7 cellular contexts compared by ENCODE assay signal in the genomic region with DNA sequence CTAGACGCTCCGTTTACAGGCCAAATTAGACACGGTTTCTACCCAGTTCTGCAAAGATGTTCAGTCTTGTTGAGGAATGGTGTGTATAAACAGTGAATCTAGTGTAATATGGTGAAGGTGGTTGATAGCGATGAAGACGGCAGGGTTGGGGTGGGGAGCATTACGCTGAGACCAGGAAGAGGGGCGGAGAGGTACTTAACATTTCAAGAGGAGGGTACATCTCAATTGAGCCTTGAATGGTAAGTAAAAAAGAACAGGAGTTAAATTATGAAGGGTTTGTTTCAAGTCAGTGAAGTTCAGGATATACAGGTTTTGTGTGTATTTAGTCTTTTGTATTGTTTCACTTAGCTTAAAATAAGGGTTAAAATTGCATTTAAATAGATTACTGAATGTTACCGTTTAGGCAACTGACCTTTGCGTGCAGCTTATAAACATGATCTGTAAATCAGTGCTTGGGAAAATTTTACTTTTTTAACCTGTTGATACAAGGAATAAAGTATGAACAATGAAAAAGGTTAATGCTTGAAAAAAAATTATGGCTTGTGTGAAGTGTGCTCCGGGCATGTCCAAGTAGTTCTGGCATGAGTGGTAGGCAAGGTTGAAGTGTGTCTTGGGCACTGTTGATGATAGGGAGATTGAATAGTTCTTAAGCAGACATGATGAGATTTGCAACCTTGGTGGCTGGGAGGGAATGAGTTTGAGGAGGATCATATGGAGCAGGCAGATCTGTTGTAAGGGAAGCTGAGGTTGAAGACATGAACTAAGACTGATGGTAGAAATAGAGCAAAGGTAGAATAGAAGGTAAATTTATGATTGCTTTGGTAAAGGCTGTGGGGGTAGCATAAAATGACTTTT. TPM values are rescaled to one million over a fixed set of nuclear protein-coding genes. Genes with fewer than 3 reads are reported as not detected.
DNase-seq lines count a peak whose midpoint lies in the region; TF ChIP-seq lines count a peak whose summit lies in the region.

No MANE protein-coding gene starts in this region.

- H3K9me3 ChIP-seq in esophagus squamous epithelium (no peaks in the 10 kb centered on the region), skeletal muscle tissue (ENCODE audit: control insufficient read depth in 3 of 3, low read length in 3 of 3) (no peaks in the 10 kb centered on the region)

- WGBS in esophagus squamous epithelium, 2 donors = 2 to 3% methylated on average over 10 of the region's 10 CpGs

- intact Hi-C loops in esophagus squamous epithelium (cut with DNase I) = no loop called here

- H3K36me3 ChIP-seq in esophagus squamous epithelium (peaks cover 29 to 72% (median 50%) of the 10 kb centered on the region in 3 donors), skeletal muscle tissue (ENCODE audit: control insufficient read depth in 3 of 3, insufficient read depth in 3 of 3, low read length in 3 of 3) (peaks cover 54 to 62% (median 59%) of the 10 kb centered on the region in 3 donors)

- H3K27ac ChIP-seq in esophagus squamous epithelium = peak overlapping the region; percentile 90 to 96 (median 92)
- peak overlapping the region; percentile 86 for H3K27ac ChIP-seq in skeletal muscle tissue (ENCODE audit: low read depth, low read length)

- no peaks in the 10 kb centered on the region for H3K27me3 ChIP-seq in esophagus squamous epithelium
- no peaks in the 10 kb centered on the region for H3K27me3 ChIP-seq in skeletal muscle tissue (ENCODE audit: control insufficient read depth in 3 of 3, insufficient read depth in 3 of 3, low read length in 3 of 3)

- DNase-seq in HCEC 1CT (peak; percentile 29), OCI-M1 (lab: John Stamatoyannopoulos, UW) (peak; percentile 53), esophagus squamous epithelium (lab: John Stamatoyannopoulos, UW) (no peak), DMS79 treated with DMSO at 0.1 percent for 48 hours (lab: John Stamatoyannopoulos, UW) (no peak), SW 1271 (lab: John Stamatoyannopoulos, UW) (no peak), dedifferentiated amniotic fluid mesenchymal stem cell (ENCODE audit: extremely low spot score) (no peak)

- TF ChIP-seq POLR2A in esophagus squamous epithelium (IDR thresholded peaks at IDR 0.05) = no peak

- peak overlapping the region; percentile 91 to 95 (median 94) for H3K9ac ChIP-seq in skeletal muscle tissue (ENCODE audit: low read depth in 1 of 3, low read length in 3 of 3)

- H3K4me3 ChIP-seq in esophagus squamous epithelium = peak overlapping the region; percentile 75 to 94 (median 87)
- peak overlapping the region; percentile 87 to 100 (median 87) for H3K4me3 ChIP-seq in skeletal muscle tissue (ENCODE audit: low read length in 3 of 3)

- peaks cover 22 to 50% (median 32%) of the 10 kb centered on the region in 3 donors for H3K4me1 ChIP-seq in esophagus squamous epithelium
- H3K4me1 ChIP-seq in skeletal muscle tissue (ENCODE audit: control insufficient read depth in 3 of 3, insufficient read depth in 3 of 3, low read length in 3 of 3) = peaks cover 26 to 36% (median 32%) of the 10 kb centered on the region in 3 donors

- TF ChIP-seq CTCF in esophagus squamous epithelium (IDR thresholded peaks at IDR 0.05) = no peak

RNA-seq across cellular contexts. Expression of a gene that starts 0.8 kb away (rescaled TPM):
- 10 to 100 TPM; 14.7 to 34.3 (median 25.9) TPM for total RNA-seq in esophagus squamous epithelium
- 21.9 TPM for total RNA-seq in skeletal muscle tissue

RNA-seq across cellular contexts. Expression of a gene that starts 1.0 kb away (rescaled TPM):
- 10 to 100 TPM; 50.5 to 73.5 (median 71.8) TPM for total RNA-seq in esophagus squamous epithelium
- 54.3 TPM for total RNA-seq in skeletal muscle tissue

RNA-seq across cellular contexts. Expression of a gene that starts 7.6 kb away (rescaled TPM):
- total RNA-seq in esophagus squamous epithelium = under 1 TPM in 3 of 4 donors, not detected in 1; 0.38 to 0.83 (median 0.64) TPM
- total RNA-seq in skeletal muscle tissue = 0.52 TPM

RNA-seq across cellular contexts. Expression of a gene that starts 40.4 kb away (rescaled TPM):
- 10 to 100 TPM in 3 of 4 donors, 1 to 10 TPM in 1; 9.5 to 20.2 (median 10.9) TPM for total RNA-seq in esophagus squamous epithelium
- 7.8 TPM for total RNA-seq in skeletal muscle tissue

RNA-seq across cellular contexts. Expression of a gene that starts 58.1 kb away (rescaled TPM):
- total RNA-seq in esophagus squamous epithelium = 10 to 100 TPM; 17.6 to 34.9 (median 26.5) TPM
- 35.0 TPM for total RNA-seq in skeletal muscle tissue

Comparison
In these comparisons a context has a peak if more than half of its experiments do, and no peak if none do; other contexts are left out.
1. DNase-seq: peak in HCEC 1CT (single experiment) and OCI-M1 (single experiment); none in esophagus squamous epithelium (single experiment), DMS79 treated with DMSO at 0.1 percent for 48 hours (single experiment), SW 1271 (0 of 2) and dedifferentiated amniotic fluid mesenchymal stem cell (single experiment).